19 cellular contexts compared by ENCODE assay signal in genomic region chr2:234793211-234793610, GRCh38.
"Had no signal": no experiment of that assay in that cellular context is flagged by ENCODE, and none has a peak within 500 bp of the region (broad histone marks: within the 10 kb centered on the region; RNA-seq: fewer than 3 reads in every experiment).

No MANE protein-coding gene starts in this region.

- H3K4me3 Mint-ChIP-seq: activated CD8-positive, alpha-beta T cell treated with anti-CD3 and anti-CD28 coated beads, Interleukin-2, amount 10 ng/mL, durations not matched to agents 7 days and 5 days; activated naive CD4-positive, alpha-beta T cell treated with anti-CD3 and anti-CD28 coated beads, Interleukin-2, amount 50 U/mL, for 24 hours; central memory CD8-positive, alpha-beta T cell; immature natural killer cell; mesothelial cell of epicardium; naive thymus-derived CD8-positive, alpha-beta T cell; stimulated activated naive B cell treated with anti-CD40 and anti-IgM and Interleukin-4, amounts not matched to agents 10 μg/mL and 1 μg/mL and 100 μg/mL, for 72 hours; T-helper 1 cell treated with Interleukin-12 subunit alpha and Interleukin-12 subunit beta and Interleukin-4 antibody, amounts not matched to agents 30 μg/mL and 1 μg/mL, for 36 hours had no signal

- H3K27me3 ChIP-seq: colonic mucosa, sigmoid colon, transverse colon, uterus had no signal

- H3K4me1 Mint-ChIP-seq: activated naive CD4-positive, alpha-beta T cell treated with anti-CD3 and anti-CD28 coated beads, Interleukin-2, amount 50 U/mL, for 24 hours; central memory CD8-positive, alpha-beta T cell; immature natural killer cell; naive thymus-derived CD8-positive, alpha-beta T cell; stimulated activated naive B cell treated with anti-CD40 and anti-IgM and Interleukin-4, amounts not matched to agents 10 μg/mL and 1 μg/mL and 100 μg/mL, for 72 hours had no signal

- H3K9me3 ChIP-seq: colonic mucosa, left ventricle myocardium inferior, sigmoid colon, transverse colon, uterus had no signal

- H3K4me3 ChIP-seq: colonic mucosa, left ventricle myocardium inferior, sigmoid colon, transverse colon, uterus had no signal

- H3K27ac ChIP-seq: colonic mucosa, epithelial cell of prostate, left ventricle myocardium inferior, sigmoid colon, transverse colon, uterus had no signal

- H3K4me1 ChIP-seq: colonic mucosa, left ventricle myocardium inferior, transverse colon, uterus had no signal

- H3K9me3 Mint-ChIP-seq: activated naive CD4-positive, alpha-beta T cell treated with anti-CD3 and anti-CD28 coated beads, Interleukin-2, amount 50 U/mL, for 24 hours; central memory CD8-positive, alpha-beta T cell; mesothelial cell of epicardium; naive thymus-derived CD8-positive, alpha-beta T cell; stimulated activated naive B cell treated with anti-CD40 and anti-IgM and Interleukin-4, amounts not matched to agents 10 μg/mL and 1 μg/mL and 100 μg/mL, for 72 hours; T-helper 1 cell treated with Interleukin-12 subunit alpha and Interleukin-12 subunit beta and Interleukin-4 antibody, amounts not matched to agents 30 μg/mL and 1 μg/mL, for 36 hours had no signal

- H3K36me3 Mint-ChIP-seq: activated naive CD4-positive, alpha-beta T cell treated with anti-CD3 and anti-CD28 coated beads, Interleukin-2, amount 50 U/mL, for 24 hours; immature natural killer cell; mesothelial cell of epicardium; stimulated activated naive B cell treated with anti-CD40 and anti-IgM and Interleukin-4, amounts not matched to agents 10 μg/mL and 1 μg/mL and 100 μg/mL, for 72 hours had no signal

- H3K36me3 ChIP-seq: colonic mucosa, left ventricle myocardium inferior, sigmoid colon, transverse colon, uterus had no signal

- H3K27ac Mint-ChIP-seq: activated CD8-positive, alpha-beta T cell treated with anti-CD3 and anti-CD28 coated beads, Interleukin-2, amount 10 ng/mL, durations not matched to agents 7 days and 5 days; activated naive CD4-positive, alpha-beta T cell treated with anti-CD3 and anti-CD28 coated beads, Interleukin-2, amount 50 U/mL, for 24 hours; immature natural killer cell; mesothelial cell of epicardium; naive thymus-derived CD8-positive, alpha-beta T cell; stimulated activated naive B cell treated with anti-CD40 and anti-IgM and Interleukin-4, amounts not matched to agents 10 μg/mL and 1 μg/mL and 100 μg/mL, for 72 hours; T-helper 1 cell treated with Interleukin-12 subunit alpha and Interleukin-12 subunit beta and Interleukin-4 antibody, amounts not matched to agents 30 μg/mL and 1 μg/mL, for 36 hours had no signal

- DNase-seq: activated CD4-positive, alpha-beta T cell treated with anti-CD3 and anti-CD28 coated beads for 48 hours; activated CD8-positive, alpha-beta T cell treated with anti-CD3 and anti-CD28 coated beads, Interleukin-2, amount 10 ng/mL, durations not matched to agents 7 days and 5 days; activated gamma-delta T cell treated with Interleukin-2 at 50 U/mL for 16 hours; colonic mucosa; immature natural killer cell; left ventricle myocardium inferior; naive thymus-derived CD8-positive, alpha-beta T cell; occipital lobe; sigmoid colon; stimulated activated CD4-positive, alpha-beta T cell treated with anti-CD3 and anti-CD28 coated beads, Interleukin-2, amount 100 ng/mL, for 48 hours; stimulated activated CD8-positive, alpha-beta memory T cell treated with anti-CD3 and anti-CD28 coated beads, Interleukin-4, amount 100 ng/mL, for 48 hours; stimulated activated naive B cell treated with anti-CD40 and anti-IgM and Interleukin-4, amounts not matched to agents 10 μg/mL and 1 μg/mL and 100 μg/mL, for 72 hours; transverse colon; uterus had no signal
